In the genomic region with DNA sequence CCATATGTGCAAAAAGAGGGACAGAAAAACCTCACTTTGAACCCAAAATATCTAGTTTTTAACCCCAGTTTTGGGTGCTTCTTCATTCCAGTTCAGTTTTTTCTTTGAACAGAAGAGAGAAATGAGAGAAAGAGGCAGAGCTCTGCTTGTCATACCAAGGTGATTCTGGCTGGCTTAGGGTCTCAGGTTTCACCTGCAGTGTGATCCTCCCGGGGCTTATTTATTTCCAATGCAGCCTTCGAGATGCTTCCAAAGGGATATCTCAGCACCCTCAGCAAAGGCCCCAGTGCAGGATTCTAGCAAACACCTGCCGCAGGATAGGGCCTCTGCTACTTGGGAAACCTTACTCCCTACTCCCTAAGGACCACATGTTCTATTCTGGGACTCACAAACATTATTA, we compare ENCODE assay signal across 15 cellular contexts.
"Had no signal": no experiment of that assay in that cellular context is flagged by ENCODE, and none has a peak within 500 bp of the region (broad histone marks: within the 10 kb centered on the region; RNA-seq: fewer than 3 reads in every experiment).

No MANE protein-coding gene starts in this region.

- H3K27ac ChIP-seq: adrenal gland, epithelial cell of prostate, gastroesophageal sphincter, skin epidermis had no signal

- H3K27me3 ChIP-seq: adrenal gland, uterus had no signal

- H3K9me3 ChIP-seq: adrenal gland, gastroesophageal sphincter, uterus had no signal

- H3K9me3 Mint-ChIP-seq: activated CD4-positive, alpha-beta T cell treated with anti-CD3 and anti-CD28 coated beads, Interleukin-2, amount 10 ng/mL, durations not matched to agents 7 days and 5 days; T-helper 1 cell treated with Interleukin-12 subunit alpha and Interleukin-12 subunit beta and Interleukin-4 antibody, amounts not matched to agents 30 μg/mL and 1 μg/mL, for 36 hours had no signal

- H3K4me3 ChIP-seq: adrenal gland, gastroesophageal sphincter, skin epidermis, uterus had no signal

- DNase-seq: activated B cell treated with CpG ODN at 0.5 μM for 24 hours; activated CD4-positive, alpha-beta T cell treated with anti-CD3 and anti-CD28 coated beads, Interleukin-2, amount 10 ng/mL, durations not matched to agents 7 days and 5 days; activated naive CD4-positive, alpha-beta T cell treated with anti-CD3 and anti-CD28 coated beads, Interleukin-2, amount 50 U/mL, for 16 hours; activated T-cell treated with anti-CD3 and anti-CD28 coated beads, Interleukin-2, amount 50 U/mL, for 1 hour; central memory CD4-positive, alpha-beta T cell; cortex of kidney; effector memory CD4-positive, alpha-beta T cell; immature natural killer cell; left colon; uterus had no signal

- ATAC-seq: gastroesophageal sphincter, left colon had no signal

- H3K27ac Mint-ChIP-seq: activated B cell treated with CpG ODN at 0.5 μM for 24 hours; activated CD4-positive, alpha-beta T cell treated with anti-CD3 and anti-CD28 coated beads, Interleukin-2, amount 10 ng/mL, durations not matched to agents 7 days and 5 days; T-helper 1 cell treated with Interleukin-12 subunit alpha and Interleukin-12 subunit beta and Interleukin-4 antibody, amounts not matched to agents 30 μg/mL and 1 μg/mL, for 36 hours had no signal

- H3K36me3 Mint-ChIP-seq: immature natural killer cell had no signal

- H3K36me3 ChIP-seq: adrenal gland, gastroesophageal sphincter, uterus had no signal

- H3K4me3 Mint-ChIP-seq: activated B cell treated with CpG ODN at 0.5 μM for 24 hours; activated CD4-positive, alpha-beta T cell treated with anti-CD3 and anti-CD28 coated beads, Interleukin-2, amount 10 ng/mL, durations not matched to agents 7 days and 5 days; T-helper 1 cell treated with Interleukin-12 subunit alpha and Interleukin-12 subunit beta and Interleukin-4 antibody, amounts not matched to agents 30 μg/mL and 1 μg/mL, for 36 hours had no signal
